Comparison of ENCODE assay signal across 17 cellular contexts in the genomic region with DNA sequence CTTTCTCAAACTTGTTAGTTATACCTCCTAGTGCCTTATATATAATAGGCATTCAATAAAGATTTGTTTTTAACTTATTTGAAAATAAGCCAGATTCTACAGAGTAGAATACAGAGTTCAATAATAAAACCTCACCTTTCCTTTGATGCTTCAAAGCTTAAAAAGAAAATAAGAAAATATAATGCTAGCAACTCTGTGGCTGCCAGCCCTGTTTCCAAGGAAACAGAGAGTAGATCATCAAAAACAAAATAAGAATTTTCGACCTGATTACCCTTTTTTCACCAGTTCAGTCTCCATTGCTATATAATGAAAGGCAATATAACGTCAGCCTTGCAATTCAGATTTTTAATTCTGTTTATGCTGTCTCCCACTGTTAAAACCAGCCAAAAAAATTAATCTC. TPM values are rescaled to one million over a fixed set of nuclear protein-coding genes. Genes with fewer than 3 reads are reported as not detected.
DNase-seq lines count a peak whose midpoint lies in the region; ATAC-seq and TF ChIP-seq lines count a peak whose summit lies in the region.
"Had no signal": no experiment of that assay in that cellular context is flagged by ENCODE, and none has a peak within 500 bp of the region (broad histone marks: within the 10 kb centered on the region; RNA-seq: fewer than 3 reads in every experiment).

No MANE protein-coding gene starts in this region.

- H3K4me2 ChIP-seq in SK-N-SH (no peak overlapping the region), neural cell (ENCODE audit: low read length) (no peak overlapping the region)
- H3K4me2 ChIP-seq: BLaER1 treated with 17β-estradiol and CSF1 and Interleukin-3, amounts not matched to agents 10 nM and 100 nM; GM23338 had no signal

- TF ChIP-seq RAD21 in SK-N-SH (IDR thresholded peaks at IDR 0.05; ENCODE audit: low read length) = no peak
- TF ChIP-seq RAD21 in neural cell (conservative IDR thresholded peaks at IDR 0.05) = no peak

- 70% methylated on average over 2 of the region's 2 CpGs for WGBS in SK-N-SH (ENCODE audit: low lambda C conversion rate)

- TF ChIP-seq CTCF in SK-N-SH (IDR thresholded peaks at IDR 0.05) (no peak), neural cell (IDR thresholded peaks at IDR 0.05; ENCODE audit: poor library complexity, severe bottlenecking) (no peak)

- 0 out of 2 replicates have a peak overlapping the region, but pooled peaks have one; percentile 2 for H2AFZ ChIP-seq in SK-N-SH (ENCODE audit: low read depth)
- no peak overlapping the region for H2AFZ ChIP-seq in neural cell (ENCODE audit: low read depth, low read length)
- H2AFZ ChIP-seq: GM23338 had no signal

- H3F3A ChIP-seq in SK-N-SH (replicated peaks; ENCODE audit: insufficient read depth) (no peaks in the 10 kb centered on the region), neural cell (ENCODE audit: insufficient read depth, low read length, poor library complexity, severe bottlenecking) (no peaks in the 10 kb centered on the region)

- TF ChIP-seq EP300 in SK-N-SH (IDR thresholded peaks at IDR 0.05; ENCODE audit: borderline replicate concordance in 1 of 2, low read depth in 1 of 2, low read length in 1 of 2) (no peak), neural cell (conservative IDR thresholded peaks at IDR 0.05; ENCODE audit: poor library complexity, severe bottlenecking) (peak; percentile 14)

- H3K4me1 ChIP-seq in SK-N-SH (ENCODE audit: control insufficient read depth in 1 of 2, insufficient read depth in 2 of 2, low read depth in 1 of 2, low read length in 1 of 2) = no peaks in the 10 kb centered on the region; a peak in 1 of 4 replicates
- H3K4me1 ChIP-seq: BLaER1 treated with 17β-estradiol and CSF1 and Interleukin-3, amounts not matched to agents 10 nM and 100 nM; Caco-2 had no signal

- POLR2A ChIA-PET in SK-N-SH (lab: Yijun Ruan, JAX) = no interaction called here

- H3K79me2 ChIP-seq in SK-N-SH (ENCODE audit: insufficient read depth) = no peaks in the 10 kb centered on the region
- no peaks in the 10 kb centered on the region for H3K79me2 ChIP-seq in neural cell (replicated peaks; ENCODE audit: insufficient read depth, low read length)

- H3K9ac ChIP-seq in SK-N-SH = no peak overlapping the region
- H3K9ac ChIP-seq in neural cell (ENCODE audit: low read length) = no peak overlapping the region
- H3K9ac ChIP-seq: BLaER1 treated with 17β-estradiol and CSF1 and Interleukin-3, amounts not matched to agents 10 nM and 100 nM had no signal

- H3K27ac ChIP-seq in SK-N-SH (ENCODE audit: low read depth in 2 of 2, low read length in 1 of 2) = no peak overlapping the region
- no peak overlapping the region for H3K27ac ChIP-seq in neural cell (ENCODE audit: low read length)
- H3K27ac ChIP-seq: 22Rv1; BLaER1 treated with 17β-estradiol and CSF1 and Interleukin-3, amounts not matched to agents 10 nM and 100 nM had no signal

- H3K9me3 ChIP-seq in SK-N-SH = no peaks in the 10 kb centered on the region
- H3K9me3 ChIP-seq in neural cell (ENCODE audit: low read length) = no peaks in the 10 kb centered on the region
- H3K9me3 ChIP-seq: BE2C; BLaER1 treated with 17β-estradiol and CSF1 and Interleukin-3, amounts not matched to agents 10 nM and 100 nM; Caco-2 had no signal

- H3K9me2 ChIP-seq in SK-N-SH = no peaks in the 10 kb centered on the region
- H3K9me2 ChIP-seq in neural cell (ENCODE audit: insufficient read depth, low read length) = no peaks in the 10 kb centered on the region

- H4K20me1 ChIP-seq in SK-N-SH (ENCODE audit: insufficient read depth) (no peaks in the 10 kb centered on the region), neural cell (ENCODE audit: insufficient read depth) (no peaks in the 10 kb centered on the region)
- H4K20me1 ChIP-seq: BLaER1 treated with 17β-estradiol and CSF1 and Interleukin-3, amounts not matched to agents 10 nM and 100 nM had no signal

- H3K36me3 ChIP-seq in SK-N-SH (replicated peaks in 1 of 2; ENCODE audit: control insufficient read depth in 1 of 2, insufficient read depth in 2 of 2, low read length in 1 of 2) = no peaks in the 10 kb centered on the region
- H3K36me3 ChIP-seq in neural cell (ENCODE audit: insufficient read depth, low read length) = no peaks in the 10 kb centered on the region
- H3K36me3 ChIP-seq: BE2C; BLaER1 treated with 17β-estradiol and CSF1 and Interleukin-3, amounts not matched to agents 10 nM and 100 nM had no signal

- H3K4me3 ChIP-seq in SK-N-SH (ENCODE audit: low read depth in 2 of 2, low read length in 1 of 2) = no peak overlapping the region
- H3K4me3 ChIP-seq in neural cell (ENCODE audit: low read length) = no peak overlapping the region
- H3K4me3 ChIP-seq: BLaER1 treated with 17β-estradiol and CSF1 and Interleukin-3, amounts not matched to agents 10 nM and 100 nM; GM23338 had no signal

- H3K27me3 ChIP-seq in SK-N-SH (ENCODE audit: insufficient read depth) (no peaks in the 10 kb centered on the region), neural cell (ENCODE audit: insufficient read depth, low read depth, low read length) (no peaks in the 10 kb centered on the region)
- H3K27me3 ChIP-seq: BE2C; BLaER1 treated with 17β-estradiol and CSF1 and Interleukin-3, amounts not matched to agents 10 nM and 100 nM had no signal

- no peak for ATAC-seq in SK-N-SH treated with all-trans-retinoic acid at 6 μM for 48 hours
- no peak for ATAC-seq in HG03095 (IDR thresholded peaks at IDR 0.05; ENCODE audit: unreplicated experiment)
- ATAC-seq: CD8-positive, alpha-beta T cell; GM23338; HCT116 had no signal

- DNase-seq in SK-N-SH (no peak), NCI-H748 treated with DMSO at 0.1 percent for 48 hours (lab: John Stamatoyannopoulos, UW) (no peak), cortex of kidney (lab: John Stamatoyannopoulos, UW) (no peak)
- DNase-seq in central memory CD4-positive, alpha-beta T cell = peak; percentile 31
- DNase-seq: BE2C; Caco-2; CD8-positive, alpha-beta T cell; DMS153; DND-41; H9 had no signal

- CTCF ChIA-PET in SK-N-SH (lab: Yijun Ruan, JAX) = no interaction called here

TF ChIP-seq in SK-N-SH, 30 proteins besides CTCF, POLR2A, EP300 and RAD21 (continues in another document):
- TF ChIP-seq CHD2 (IDR thresholded peaks at IDR 0.05; ENCODE audit: low read length, partially characterized antibody) (no peak), MEF2A (IDR thresholded peaks at IDR 0.05; ENCODE audit: borderline replicate concordance, low read depth) (no peak), POLR2AphosphoS5 (IDR thresholded peaks at IDR 0.05; ENCODE audit: low read depth, low read length) (no peak), FOSL2 (IDR thresholded peaks at IDR 0.05; ENCODE audit: borderline replicate concordance, low read depth) (no peak)
- TF ChIP-seq, protein P1, sequence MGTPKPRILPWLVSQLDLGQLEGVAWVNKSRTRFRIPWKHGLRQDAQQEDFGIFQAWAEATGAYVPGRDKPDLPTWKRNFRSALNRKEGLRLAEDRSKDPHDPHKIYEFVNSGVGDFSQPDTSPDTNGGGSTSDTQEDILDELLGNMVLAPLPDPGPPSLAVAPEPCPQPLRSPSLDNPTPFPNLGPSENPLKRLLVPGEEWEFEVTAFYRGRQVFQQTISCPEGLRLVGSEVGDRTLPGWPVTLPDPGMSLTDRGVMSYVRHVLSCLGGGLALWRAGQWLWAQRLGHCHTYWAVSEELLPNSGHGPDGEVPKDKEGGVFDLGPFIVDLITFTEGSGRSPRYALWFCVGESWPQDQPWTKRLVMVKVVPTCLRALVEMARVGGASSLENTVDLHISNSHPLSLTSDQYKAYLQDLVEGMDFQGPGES (IDR thresholded peaks at IDR 0.05; ENCODE audit: low read depth, low read length) = no peak

TF ChIP-seq in SK-N-SH treated with all-trans-retinoic acid at 6 μM for 48 hours, 23 proteins besides CTCF, POLR2A, EP300 and RAD21 (continues in another document):
- TF ChIP-seq ESRRG (CRISPR knock-in tag; IDR thresholded peaks at IDR 0.05) (no peak), ZNF70 (CRISPR knock-in tag; IDR thresholded peaks at IDR 0.05) (no peak), ZC3H10 (CRISPR knock-in tag; IDR thresholded peaks at IDR 0.05) (no peak)

TF ChIP-seq in neural cell, 6 proteins besides CTCF, POLR2A, EP300 and RAD21:
- TF ChIP-seq EZH2 (IDR thresholded peaks at IDR 0.05; ENCODE audit: borderline replicate concordance, insufficient read depth, low read length, poor library complexity, severe bottlenecking) = no peak
- TF ChIP-seq, protein P2, sequence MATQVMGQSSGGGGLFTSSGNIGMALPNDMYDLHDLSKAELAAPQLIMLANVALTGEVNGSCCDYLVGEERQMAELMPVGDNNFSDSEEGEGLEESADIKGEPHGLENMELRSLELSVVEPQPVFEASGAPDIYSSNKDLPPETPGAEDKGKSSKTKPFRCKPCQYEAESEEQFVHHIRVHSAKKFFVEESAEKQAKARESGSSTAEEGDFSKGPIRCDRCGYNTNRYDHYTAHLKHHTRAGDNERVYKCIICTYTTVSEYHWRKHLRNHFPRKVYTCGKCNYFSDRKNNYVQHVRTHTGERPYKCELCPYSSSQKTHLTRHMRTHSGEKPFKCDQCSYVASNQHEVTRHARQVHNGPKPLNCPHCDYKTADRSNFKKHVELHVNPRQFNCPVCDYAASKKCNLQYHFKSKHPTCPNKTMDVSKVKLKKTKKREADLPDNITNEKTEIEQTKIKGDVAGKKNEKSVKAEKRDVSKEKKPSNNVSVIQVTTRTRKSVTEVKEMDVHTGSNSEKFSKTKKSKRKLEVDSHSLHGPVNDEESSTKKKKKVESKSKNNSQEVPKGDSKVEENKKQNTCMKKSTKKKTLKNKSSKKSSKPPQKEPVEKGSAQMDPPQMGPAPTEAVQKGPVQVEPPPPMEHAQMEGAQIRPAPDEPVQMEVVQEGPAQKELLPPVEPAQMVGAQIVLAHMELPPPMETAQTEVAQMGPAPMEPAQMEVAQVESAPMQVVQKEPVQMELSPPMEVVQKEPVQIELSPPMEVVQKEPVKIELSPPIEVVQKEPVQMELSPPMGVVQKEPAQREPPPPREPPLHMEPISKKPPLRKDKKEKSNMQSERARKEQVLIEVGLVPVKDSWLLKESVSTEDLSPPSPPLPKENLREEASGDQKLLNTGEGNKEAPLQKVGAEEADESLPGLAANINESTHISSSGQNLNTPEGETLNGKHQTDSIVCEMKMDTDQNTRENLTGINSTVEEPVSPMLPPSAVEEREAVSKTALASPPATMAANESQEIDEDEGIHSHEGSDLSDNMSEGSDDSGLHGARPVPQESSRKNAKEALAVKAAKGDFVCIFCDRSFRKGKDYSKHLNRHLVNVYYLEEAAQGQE (IDR thresholded peaks at IDR 0.05; ENCODE audit: borderline replicate concordance) = no peak
- no peak for TF ChIP-seq MXI1 (conservative IDR thresholded peaks at IDR 0.05; ENCODE audit: poor library complexity, severe bottlenecking)
- TF ChIP-seq SMC3 (conservative IDR thresholded peaks at IDR 0.05; ENCODE audit: poor library complexity) = no peak
- no peak for TF ChIP-seq POLR2AphosphoS5 (IDR thresholded peaks at IDR 0.05)
- TF ChIP-seq TAF1 (IDR thresholded peaks at IDR 0.05; ENCODE audit: low read depth) = no peak

RNA-seq across cellular contexts. Expression of a gene that starts 8.9 kb away (rescaled TPM):
- polyA plus RNA-seq in SK-N-SH (2012; rRNA removed) = 3.4 and 3.8 TPM in 2 replicates
- 3.7 and 3.8 TPM in 2 replicates for polyA plus RNA-seq in SK-N-SH (2012; cell fraction: cytosol; rRNA removed)
- polyA plus RNA-seq in SK-N-SH (2012; cell fraction: nucleus; rRNA removed) = 4.1 and 7.4 TPM in 2 replicates
- 54.8 and 63.3 TPM in 2 replicates for polyA plus RNA-seq in neural cell
- polyA minus RNA-seq in neural cell = 172 and 213 TPM in 2 replicates
